9 cellular contexts compared by ENCODE assay signal in the genomic region with DNA sequence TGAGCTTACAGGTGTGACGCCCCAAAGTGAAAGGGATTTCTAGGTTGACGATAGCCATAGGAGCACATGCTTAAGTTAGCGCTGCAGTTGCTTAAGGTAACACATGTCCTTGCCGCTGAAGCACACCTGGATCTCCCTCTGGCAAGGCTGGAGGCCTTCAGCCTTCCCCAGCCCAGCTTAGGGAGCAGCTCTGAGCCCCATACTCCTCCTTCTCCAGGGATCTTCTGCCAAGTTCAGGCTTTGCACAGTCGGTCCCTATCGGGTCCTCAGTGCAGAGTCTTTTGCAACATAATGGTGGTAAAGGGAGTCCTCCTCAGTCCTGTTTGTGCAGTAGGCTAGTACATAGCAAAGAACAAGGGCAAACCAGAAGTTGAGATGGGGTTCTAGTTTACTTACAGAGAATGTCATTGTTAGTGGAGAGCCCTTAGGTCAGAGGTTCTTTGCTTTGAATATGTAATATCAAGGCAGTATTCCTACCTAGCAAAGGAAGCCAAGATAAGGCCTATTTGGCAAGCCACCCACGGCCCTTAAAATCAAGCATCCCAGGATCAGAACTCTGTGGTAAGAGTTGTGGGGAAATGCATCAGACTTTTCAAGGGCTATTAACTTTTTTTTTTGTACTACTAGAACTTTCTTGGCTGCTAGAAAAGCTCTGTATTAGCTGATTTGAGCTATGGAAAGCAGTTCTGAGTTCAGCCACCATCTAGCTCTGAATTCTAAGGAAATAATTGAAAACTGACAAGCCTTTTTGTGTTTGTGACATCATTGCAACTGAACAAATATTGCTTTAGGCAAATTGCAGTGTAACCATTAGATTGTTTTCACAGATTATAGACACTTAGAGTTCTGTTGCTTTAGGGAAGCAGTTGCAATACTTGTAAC.
DNase-seq lines count a peak whose midpoint lies in the region; ATAC-seq lines count a peak whose summit lies in the region.
"Had no signal": no experiment of that assay in that cellular context is flagged by ENCODE, and none has a peak within 500 bp of the region (broad histone marks: within the 10 kb centered on the region; RNA-seq: fewer than 3 reads in every experiment).

No MANE protein-coding gene starts in this region.

- peak overlapping the region; percentile 88 for H3K4me3 Mint-ChIP-seq in activated naive CD8-positive, alpha-beta T cell treated with anti-CD3 and anti-CD28 coated beads, Interleukin-2, amount 50 U/mL, for 24 hours

- no peaks in the 10 kb centered on the region for H3K9me3 ChIP-seq in iPS-20b (ENCODE audit: insufficient read depth, low read depth, low read length)

- DNase-seq in NCI-H2029 (lab: John Stamatoyannopoulos, UW), result peak; percentile 4
- no peak for DNase-seq in NCI-H2029 treated with DMSO at 0.1 percent for 48 hours (lab: John Stamatoyannopoulos, UW)
- DNase-seq in activated naive CD8-positive, alpha-beta T cell treated with anti-CD3 and anti-CD28 coated beads, Interleukin-2, amount 50 U/mL, for 24 hours, result no peak
- peak in 3 of 49 donors; percentile 17 to 49 (median 48) for DNase-seq in substantia nigra (lab: John Stamatoyannopoulos, UW)
- no peak for DNase-seq in DMS 273 treated with DMSO at 0.1 percent for 48 hours (lab: John Stamatoyannopoulos, UW)
- no peak for DNase-seq in GM19240 (ENCODE audit: insufficient read length, low spot score)
- no peak for DNase-seq in NOMO-1 (lab: John Stamatoyannopoulos, UW; ENCODE audit: unreplicated experiment in 2 of 2)

- H3K4me1 Mint-ChIP-seq in activated naive CD8-positive, alpha-beta T cell treated with anti-CD3 and anti-CD28 coated beads, Interleukin-2, amount 50 U/mL, for 24 hours, result peaks cover 44% of the 10 kb centered on the region

- H3K4me3 ChIP-seq in iPS-20b (ENCODE audit: low read length), result peak overlapping the region; percentile 70; the same call in 1 of the 2 replicates

- peaks cover 23% of the 10 kb centered on the region for H3K4me1 ChIP-seq in iPS-20b (ENCODE audit: insufficient read depth, low read length)

- H3K36me3 ChIP-seq in iPS-20b (ENCODE audit: insufficient read depth, low read depth, low read length), result no peaks in the 10 kb centered on the region

- ATAC-seq in activated naive CD8-positive, alpha-beta T cell treated with anti-CD3 and anti-CD28 coated beads, Interleukin-2, amount 50 U/mL, for 24 hours, result no peak

- peaks cover 1% of the 10 kb centered on the region for H3K27me3 Mint-ChIP-seq in activated naive CD8-positive, alpha-beta T cell treated with anti-CD3 and anti-CD28 coated beads, Interleukin-2, amount 50 U/mL, for 24 hours

- H3K27ac Mint-ChIP-seq in activated naive CD8-positive, alpha-beta T cell treated with anti-CD3 and anti-CD28 coated beads, Interleukin-2, amount 50 U/mL, for 24 hours, result peak overlapping the region; percentile 29

- peaks cover 2% of the 10 kb centered on the region for H3K36me3 Mint-ChIP-seq in activated naive CD8-positive, alpha-beta T cell treated with anti-CD3 and anti-CD28 coated beads, Interleukin-2, amount 50 U/mL, for 24 hours (ENCODE audit: low read depth)

- H3K27ac ChIP-seq in iPS-20b (ENCODE audit: low read length) (no peak overlapping the region), substantia nigra (ENCODE audit: low read depth, low read length, poor library complexity, severe bottlenecking) (peak overlapping the region; percentile 99)
- H3K27ac ChIP-seq: HL-60 had no signal

- H3K9ac ChIP-seq in iPS-20b (ENCODE audit: low read depth, low read length), result no peak overlapping the region

- no peaks in the 10 kb centered on the region for H3K9me3 Mint-ChIP-seq in activated naive CD8-positive, alpha-beta T cell treated with anti-CD3 and anti-CD28 coated beads, Interleukin-2, amount 50 U/mL, for 24 hours

- peaks cover 71% of the 10 kb centered on the region for H3K27me3 ChIP-seq in iPS-20b (ENCODE audit: insufficient read depth, low read length)
